Comparison of ENCODE assay signal across 9 cellular contexts in the genomic region with DNA sequence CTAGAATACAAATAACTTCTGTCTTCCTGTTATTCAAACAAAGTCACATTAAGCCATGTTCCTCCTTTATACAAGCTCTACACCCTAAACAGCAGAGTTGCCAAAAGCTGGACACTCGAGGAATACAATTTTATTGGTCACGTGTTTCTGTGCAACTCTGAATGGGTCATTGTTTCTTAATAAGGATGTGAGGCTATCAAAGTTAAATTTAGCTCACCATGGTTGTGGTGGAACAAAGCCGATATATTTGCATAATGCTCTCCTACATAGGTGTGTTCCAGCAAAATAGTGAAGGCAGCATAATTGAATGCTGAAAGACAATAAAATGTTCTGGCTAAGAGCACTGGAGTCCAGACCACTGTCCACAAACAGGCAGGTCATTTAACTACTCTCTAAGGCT. TPM values are rescaled to one million over a fixed set of nuclear protein-coding genes. Genes with fewer than 3 reads are reported as not detected.
A peak's percentile ranks its signal among the peaks of the same experiment; 100 is the strongest.
DNase-seq lines count a peak whose midpoint lies in the region; ATAC-seq and TF ChIP-seq lines count a peak whose summit lies in the region.
"Had no signal": no experiment of that assay in that cellular context is flagged by ENCODE, and none has a peak within 500 bp of the region (broad histone marks: within the 10 kb centered on the region; RNA-seq: fewer than 3 reads in every experiment).

No MANE protein-coding gene starts in this region.

- ATAC-seq in GM18502 (IDR thresholded peaks at IDR 0.05; ENCODE audit: poor library complexity, unreplicated experiment) = peak; percentile 73
- ATAC-seq in GM21576 (IDR thresholded peaks at IDR 0.05; ENCODE audit: unreplicated experiment) = peak; percentile 64
- ATAC-seq in HG03565 (IDR thresholded peaks at IDR 0.05; ENCODE audit: unreplicated experiment) = peak; percentile 47
- peak; percentile 51 to 59 for ATAC-seq in left cardiac atrium

- no peak overlapping the region for H3K27ac Mint-ChIP-seq in HFFc6

- H3K4me1 Mint-ChIP-seq in HFFc6 (ENCODE audit: low read depth) = no peaks in the 10 kb centered on the region

- H3K9me3 Mint-ChIP-seq in HFFc6 = no peaks in the 10 kb centered on the region

- no peak for TF ChIP-seq CTCF in HFFc6 (IDR thresholded peaks at IDR 0.05)

- no peak overlapping the region for H3K4me3 Mint-ChIP-seq in HFFc6

- intact Hi-C loops in left cardiac atrium (cut with DNase I) = no loop called here

- H3K36me3 Mint-ChIP-seq in HFFc6 (ENCODE audit: low read depth) = no peaks in the 10 kb centered on the region

- DNase-seq in left cardiac atrium = no peak
- no peak for DNase-seq in DMS53 (lab: John Stamatoyannopoulos, UW)
- DNase-seq in HFFc6 = no peak
- no peak for DNase-seq in inferior parietal cortex (ENCODE audit: extremely low spot score)
- no peak for DNase-seq in AG08395 (ENCODE audit: low spot score)
- DNase-seq: NCI-H187 had no signal

- H3K27me3 Mint-ChIP-seq in HFFc6 (ENCODE audit: insufficient read depth) = peaks cover 2% of the 10 kb centered on the region; the same call in 1 of the 2 replicates

RNA-seq across cellular contexts. Expression of a gene that starts 36.9 kb away (rescaled TPM):
- 10 to 100 TPM; 12.5 to 16.7 TPM for total RNA-seq in left cardiac atrium
- 10 to 100 TPM; 18.1 to 23.0 (median 20.9) TPM for total RNA-seq in HFFc6 (2021; fragmentation: NEBNext Ultra II Directional; extraction: Animal tissue kit (Norgen Biotek cat#: 25700))
